31 cellular contexts compared by ENCODE assay signal in the genomic region with DNA sequence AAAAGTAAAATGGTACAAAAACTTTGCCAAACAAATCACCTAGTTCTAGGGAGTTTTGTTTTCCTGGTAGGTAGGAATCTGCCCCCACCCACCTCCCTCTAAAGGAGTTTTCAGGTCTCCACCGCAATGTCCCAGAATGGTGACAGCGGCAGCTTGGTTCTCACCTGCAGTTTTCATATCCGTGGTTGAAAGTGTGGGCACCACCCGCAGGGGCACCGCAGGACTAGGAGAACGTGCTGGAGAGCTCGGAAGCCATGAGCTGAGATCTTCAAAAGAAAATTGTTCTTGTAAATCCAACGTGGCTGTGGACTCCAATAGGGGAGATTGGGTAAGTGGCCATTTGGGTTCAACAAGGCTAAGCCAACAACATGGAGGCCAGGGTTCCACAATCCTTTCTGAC.
"Had no signal": no experiment of that assay in that cellular context is flagged by ENCODE, and none has a peak within 500 bp of the region (broad histone marks: within the 10 kb centered on the region; RNA-seq: fewer than 3 reads in every experiment).

No MANE protein-coding gene starts in this region.

- H3K27me3 ChIP-seq: adrenal gland, ascending aorta, body of pancreas, brain microvascular endothelial cell, breast epithelium, cardiac muscle cell had no signal

- H3K27ac ChIP-seq: adrenal gland, ascending aorta, body of pancreas, brain microvascular endothelial cell, breast epithelium, cardiac muscle cell had no signal

- H3K4me3 ChIP-seq: adrenal gland, ascending aorta, body of pancreas, breast epithelium, cardiac muscle cell had no signal

- H3K9me3 ChIP-seq: adrenal gland, ascending aorta, body of pancreas, breast epithelium had no signal

- H3K4me1 ChIP-seq: adrenal gland, ascending aorta, body of pancreas, breast epithelium had no signal

- DNase-seq: activated effector memory CD4-positive, alpha-beta T cell treated with anti-CD3 and anti-CD28 coated beads, Interleukin-2, amount 50 U/mL, for 16 hours; activated effector memory CD4-positive, alpha-beta T cell treated with Interleukin-2 at 50 U/mL for 16 hours; activated gamma-delta T cell; activated gamma-delta T cell treated with Interleukin-2 at 50 U/mL for 16 hours; activated naive CD4-positive, alpha-beta T cell; activated naive CD4-positive, alpha-beta T cell treated with anti-CD3 and anti-CD28 coated beads for 36 hours; activated naive CD4-positive, alpha-beta T cell treated with anti-CD3 and anti-CD28 coated beads, Interleukin-2, amount 10 ng/mL, durations not matched to agents 7 days and 5 days; activated naive CD4-positive, alpha-beta T cell treated with anti-CD3 and anti-CD28 coated beads, Interleukin-2, amount 50 U/mL, for 16 hours; activated naive CD4-positive, alpha-beta T cell treated with Interleukin-2 at 50 U/mL for 16 hours; activated naive CD8-positive, alpha-beta T cell treated with anti-CD3 and anti-CD28 coated beads for 36 hours; activated naive CD8-positive, alpha-beta T cell treated with anti-CD3 and anti-CD28 coated beads, Interleukin-2, amount 10 ng/mL, durations not matched to agents 7 days and 5 days; activated naive CD8-positive, alpha-beta T cell treated with anti-CD3 and anti-CD28 coated beads, Interleukin-2, amount 50 U/mL, for 24 hours; activated T-cell treated with anti-CD3 and anti-CD28 coated beads, Interleukin-2, amount 50 U/mL, for 24 hours; activated T-cell treated with anti-CD3 and anti-CD28 coated beads, Interleukin-2, amount 50 U/mL, for 4 hours; activated T-cell treated with anti-CD3 and anti-CD28 coated beads, Interleukin-2, amount 50 U/mL, for 48 hours; activated T-cell treated with anti-CD3 and anti-CD28 coated beads, Interleukin-2, amount 50 U/mL, for 72 hours; adrenal gland; amniotic stem cell; amygdala; anterior cingulate cortex; aorta; body of pancreas; brain microvascular endothelial cell; caudate nucleus; central memory CD4-positive, alpha-beta T cell; cerebellar nuclear complex had no signal

- ATAC-seq: activated naive CD4-positive, alpha-beta T cell treated with anti-CD3 and anti-CD28 coated beads, Interleukin-2, amount 50 U/mL, for 72 hours; activated naive CD8-positive, alpha-beta T cell treated with anti-CD3 and anti-CD28 coated beads, Interleukin-2, amount 50 U/mL, for 24 hours; activated T-cell treated with anti-CD3 and anti-CD28 coated beads, Interleukin-2, amount 50 U/mL, for 4 hours; activated T-cell treated with anti-CD3 and anti-CD28 coated beads, Interleukin-2, amount 50 U/mL, for 72 hours; activated T-helper 17 cell treated with anti-CD3 and anti-CD28 coated beads, Interleukin-2, amount 50 U/mL, for 72 hours; body of pancreas had no signal
